Comparison of ENCODE assay signal across 9 cellular contexts in the genomic region with DNA sequence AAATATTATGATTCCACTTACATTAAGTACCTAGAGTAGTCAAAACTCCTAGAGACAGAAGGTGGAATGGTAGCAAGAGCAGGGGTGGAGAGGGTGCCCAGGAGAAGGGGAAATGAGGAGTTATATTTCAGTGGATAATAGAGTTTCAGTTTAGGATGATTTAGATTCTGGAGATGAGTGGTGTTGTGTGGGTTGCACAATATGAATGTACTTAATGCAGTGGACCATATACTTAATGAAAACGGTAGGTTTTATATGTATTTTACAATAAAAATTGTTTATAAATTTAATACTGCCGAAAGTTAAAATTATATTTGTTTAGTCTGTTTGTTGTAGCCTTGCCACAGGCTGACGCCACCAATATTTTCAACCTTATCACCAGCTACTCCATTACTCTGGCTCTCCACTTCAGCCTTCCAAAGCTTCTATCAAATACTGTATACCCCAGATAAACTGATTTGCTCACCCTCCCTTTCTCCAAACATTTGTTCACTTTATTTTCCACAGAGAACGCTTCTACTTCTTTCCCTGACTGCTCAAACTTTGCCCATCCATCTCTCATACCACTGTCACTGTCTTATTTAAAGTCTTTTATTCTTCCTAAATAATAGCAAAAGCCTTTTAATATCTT. TPM values are rescaled to one million over a fixed set of nuclear protein-coding genes. Genes with fewer than 3 reads are reported as not detected.
DNase-seq lines count a peak whose midpoint lies in the region; ATAC-seq and TF ChIP-seq lines count a peak whose summit lies in the region.
"Had no signal": no experiment of that assay in that cellular context is flagged by ENCODE, and none has a peak within 500 bp of the region (broad histone marks: within the 10 kb centered on the region; RNA-seq: fewer than 3 reads in every experiment).

No MANE protein-coding gene starts in this region.

- H3K36me3 Mint-ChIP-seq in CD4-positive, alpha-beta memory T cell = peaks cover 0 to 7% of the 10 kb centered on the region in 2 donors
- H3K36me3 Mint-ChIP-seq in H9 (ENCODE audit: insufficient read depth in 1 of 3, low read depth in 3 of 3) (peaks cover 0 to 2% (median 2%) of the 10 kb centered on the region in 3 experiments; a peak in 4 of 7 replicates), WTC11 (peaks cover 2% of the 10 kb centered on the region), memory B cell (peaks cover 4% of the 10 kb centered on the region)

- no peaks in the 10 kb centered on the region for H3K36me3 ChIP-seq in CD4-positive, alpha-beta memory T cell (ENCODE audit: insufficient read depth, low read length)
- H3K36me3 ChIP-seq in stomach = no peaks in the 10 kb centered on the region

- no peak overlapping the region for H3T11ph ChIP-seq in H9 (ENCODE audit: low read length)

- H4K8ac ChIP-seq in H9 (replicated peaks; ENCODE audit: insufficient read length, low read depth, low read length) = no peak overlapping the region

- H2AK5ac ChIP-seq in H9 (ENCODE audit: insufficient read length, low read length) = no peak overlapping the region

- no CpG with 5 or more reads among the region's 4 CpGs for WGBS in H9 (ENCODE audit: extremely low coverage, insufficient read length, low lambda C conversion rate)
- 37 to 63% (median 44%) methylated on average over 4 of the region's 4 CpGs for WGBS in stomach, 5 donors

- intact Hi-C loops in CD4-positive, alpha-beta memory T cell (cut with micrococcal nuclease) = loop anchor here (5.0 kb wide), 3 partner anchors 45 to 935 kb away; a partner anchor contains a TSS
- intact Hi-C loops in stomach (cut with DNase I; ENCODE audit: low total_unique reads) = no loop called here

- H3K14ac ChIP-seq in H9 (ENCODE audit: insufficient read depth, low read length) = no peak overlapping the region

- H3K56ac ChIP-seq in H9 (ENCODE audit: insufficient read length, low read depth, low read length) = no peak overlapping the region

- H3K9ac ChIP-seq in H9 (ENCODE audit: extremely low read depth, insufficient read length, low read length) = peak overlapping the region; percentile 41

- no peak overlapping the region for H2BK5ac ChIP-seq in H9 (ENCODE audit: insufficient read length, low read length)

- H2BK15ac ChIP-seq in H9 (ENCODE audit: low read depth, low read length) = no peak overlapping the region

- H3K27ac ChIP-seq in CD4-positive, alpha-beta memory T cell (ENCODE audit: low read depth, low read length) = peak overlapping the region; percentile 97
- H3K27ac ChIP-seq in H9 (ENCODE audit: insufficient read length, low read depth, low read length) (no peak overlapping the region), stomach (peak overlapping the region in 1 of 5 donors; percentile 95)

- peaks cover 30% of the 10 kb centered on the region; the same call in 1 of the 2 replicates for H3K79me2 ChIP-seq in H9 (ENCODE audit: insufficient read depth, low read length)

- peaks cover 38% of the 10 kb centered on the region for H3K4me1 ChIP-seq in CD4-positive, alpha-beta memory T cell (ENCODE audit: insufficient read depth, low read length)
- no peaks in the 10 kb centered on the region for H3K4me1 ChIP-seq in H9 (ENCODE audit: insufficient read depth, low read length)
- H3K4me1 ChIP-seq in stomach = peaks cover 23 to 49% (median 40%) of the 10 kb centered on the region in 4 donors

- peak overlapping the region in 6 of 7 donors; percentile 97 to 99 (median 98) for H3K27ac Mint-ChIP-seq in CD4-positive, alpha-beta memory T cell
- no peak overlapping the region for H3K27ac Mint-ChIP-seq in H9
- H3K27ac Mint-ChIP-seq in WTC11 = peak overlapping the region; percentile 3; the same call in 1 of the 2 replicates
- H3K27ac Mint-ChIP-seq in memory B cell = peak overlapping the region; percentile 33

- no peak overlapping the region for H3K23ac ChIP-seq in H9 (ENCODE audit: insufficient read length, low read depth, low read length)

- peaks cover 10% of the 10 kb centered on the region for H3K23me2 ChIP-seq in H9 (ENCODE audit: insufficient read length, low read depth, low read length, poor library complexity, severe bottlenecking)

- no peaks in the 10 kb centered on the region for H3K9me3 Mint-ChIP-seq in CD4-positive, alpha-beta memory T cell
- H3K9me3 Mint-ChIP-seq in H9 = no peaks in the 10 kb centered on the region
- H3K9me3 Mint-ChIP-seq in WTC11 = no peaks in the 10 kb centered on the region
- no peaks in the 10 kb centered on the region for H3K9me3 Mint-ChIP-seq in memory B cell

- no peak overlapping the region for H3K18ac ChIP-seq in H9 (ENCODE audit: insufficient read length, low read depth, low read length)

- no peak for TF ChIP-seq EP300 in stomach (IDR thresholded peaks at IDR 0.05)

- H2BK20ac ChIP-seq in H9 (ENCODE audit: low read depth, low read length, poor library complexity, severe bottlenecking) = no peak overlapping the region

- no peaks in the 10 kb centered on the region for H4K20me1 ChIP-seq in H9 (ENCODE audit: control insufficient read depth, insufficient read depth, insufficient read length)

- H3K27me3 Mint-ChIP-seq in CD4-positive, alpha-beta memory T cell = no peaks in the 10 kb centered on the region
- H3K27me3 Mint-ChIP-seq in H9 (ENCODE audit: low read depth) (no peaks in the 10 kb centered on the region), WTC11 (ENCODE audit: low read depth) (no peaks in the 10 kb centered on the region), memory B cell (no peaks in the 10 kb centered on the region)

- peaks cover 11 to 26% (median 22%) of the 10 kb centered on the region in 4 donors for H3K4me1 Mint-ChIP-seq in CD4-positive, alpha-beta memory T cell
- peaks cover 11 to 13% of the 10 kb centered on the region in 2 experiments for H3K4me1 Mint-ChIP-seq in H9
- peaks cover 23% of the 10 kb centered on the region for H3K4me1 Mint-ChIP-seq in WTC11
- peaks cover 20% of the 10 kb centered on the region for H3K4me1 Mint-ChIP-seq in memory B cell

- H2BK12ac ChIP-seq in H9 (ENCODE audit: insufficient read length, low read depth, low read length) = no peak overlapping the region

- no peak overlapping the region for H4K5ac ChIP-seq in H9 (ENCODE audit: insufficient read length, low read depth, low read length)

- ATAC-seq in WTC11 (no peak), memory B cell (ENCODE audit: low read depth) (no peak), HG03025 (IDR thresholded peaks at IDR 0.05; ENCODE audit: low FRiP score, unreplicated experiment) (no peak)
- ATAC-seq in activated CD4-positive, CD25-positive, alpha-beta regulatory T cell treated with anti-CD3 and anti-CD28 coated beads, Interleukin-2, amount 50 U/mL, for 24 hours = no peak

- no peak overlapping the region for H4K91ac ChIP-seq in H9 (ENCODE audit: insufficient read length, low read depth, low read length)

- H2BK120ac ChIP-seq in H9 (ENCODE audit: low read depth, low read length, poor library complexity, severe bottlenecking) = no peak overlapping the region

- H3K9me3 ChIP-seq in CD4-positive, alpha-beta memory T cell (ENCODE audit: control insufficient read depth in 1 of 2, low read length in 2 of 2) = no peaks in the 10 kb centered on the region
- H3K9me3 ChIP-seq in H9 (ENCODE audit: control insufficient read depth, low read depth, low read length) = no peaks in the 10 kb centered on the region
- no peaks in the 10 kb centered on the region for H3K9me3 ChIP-seq in stomach

- no peak overlapping the region for H3K4me3 ChIP-seq in CD4-positive, alpha-beta memory T cell (ENCODE audit: low read length in 2 of 2)
- H3K4me3 ChIP-seq in stomach = peak overlapping the region in 1 of 4 donors; percentile 100

- no peaks in the 10 kb centered on the region for H3K27me3 ChIP-seq in CD4-positive, alpha-beta memory T cell (ENCODE audit: insufficient read depth, low read length)
- H3K27me3 ChIP-seq in H9 (ENCODE audit: insufficient read depth, low read length) (no peaks in the 10 kb centered on the region), stomach (no peaks in the 10 kb centered on the region)

- peak overlapping the region in 7 of 8 donors; percentile 13 to 96 (median 76) for H3K4me3 Mint-ChIP-seq in CD4-positive, alpha-beta memory T cell
- H3K4me3 Mint-ChIP-seq in H9 = peak overlapping the region in 1 of 2 experiments; percentile 94; a peak in 3 of 5 replicates
- H3K4me3 Mint-ChIP-seq in WTC11 = peak overlapping the region; percentile 88
- H3K4me3 Mint-ChIP-seq in memory B cell = peak overlapping the region; percentile 27

- POLR2A ChIA-PET in CD4-positive, alpha-beta memory T cell (lab: Charles Lee; ENCODE audit: partially characterized antibody) = interaction anchor here (1.2 to 2.8 kb wide), 2 partner anchors 9 to 15 kb away, joined by 3 to 31 read pairs; no protein-coding TSS in a partner anchor
- POLR2A ChIA-PET in WTC11 (lab: Charles Lee) = no interaction called here

- no peaks in the 10 kb centered on the region for H3K79me1 ChIP-seq in H9 (ENCODE audit: insufficient read depth, low read depth, low read length, poor library complexity, severe bottlenecking)

- H2AFZ ChIP-seq in H9 (ENCODE audit: low read length) = no peak overlapping the region

- CTCF ChIA-PET in CD4-positive, alpha-beta memory T cell (lab: Charles Lee; ENCODE audit: partially characterized antibody) = interaction anchor here (1.2 to 7.3 kb wide), 2 partner anchors 15 to 74 kb away, joined by 3 to 72 read pairs; a partner anchor contains a TSS
- CTCF ChIA-PET in WTC11 (lab: Charles Lee) = interaction anchor here (2.1 to 2.7 kb wide), 2 partner anchors 16 kb away, joined by 11 read pairs; no protein-coding TSS in a partner anchor

- no peak for TF ChIP-seq POLR2A in stomach (IDR thresholded peaks at IDR 0.05)

- no peak for DNase-seq in CD4-positive, alpha-beta memory T cell
- no peak for DNase-seq in H9
- DNase-seq in WTC11 (ENCODE audit: low spot score) = no peak
- no peak for DNase-seq in memory B cell (ENCODE audit: low spot score in 2 of 2)
- no peak for DNase-seq in OCI-M1 (lab: John Stamatoyannopoulos, UW)
- no peak for DNase-seq in stomach
- DNase-seq: NCI-H1436 had no signal

- H3K4me2 ChIP-seq in H9 (ENCODE audit: insufficient read depth, insufficient read length, low read length) = no peak overlapping the region

- TF ChIP-seq CTCF in H9 (conservative IDR thresholded peaks at IDR 0.05) = no peak
- TF ChIP-seq CTCF in WTC11 (IDR thresholded peaks at IDR 0.05) = no peak
- TF ChIP-seq CTCF in stomach (IDR thresholded peaks at IDR 0.05) = no peak

- H3K4ac ChIP-seq in H9 (ENCODE audit: low read depth, low read length) = no peak overlapping the region

RNA-seq across cellular contexts. Expression of a gene that starts 1.4 kb away (rescaled TPM):
- total RNA-seq in CD4-positive, alpha-beta memory T cell = 10 to 100 TPM; 94.1 to 96.3 TPM
- polyA plus RNA-seq in CD4-positive, alpha-beta memory T cell = 10 to 100 TPM in 1 of 2 donors, 1 to 10 TPM in 1; 9.5 to 15.9 TPM
- total RNA-seq in H9 (2021) (66.8 and 70.5 TPM in 2 replicates), WTC11 (2021) (57.7 to 64.1 TPM (median 59.0 TPM) in 3 replicates), stomach (10 to 100 TPM; 14.8 to 76.9 (median 40.6) TPM)
- polyA plus RNA-seq in stomach = 10 to 100 TPM in 1 of 3 donors, 1 to 10 TPM in 2; 6.1 to 21.8 (median 7.8) TPM

Comparison
In these comparisons a context has a peak if more than half of its experiments do, and no peak if none do; other contexts are left out.
1. H3K27ac Mint-ChIP-seq: peak in CD4-positive, alpha-beta memory T cell (6 of 7), WTC11 (single experiment) and memory B cell (single experiment); none in H9 (0 of 3).